In the genomic region with DNA sequence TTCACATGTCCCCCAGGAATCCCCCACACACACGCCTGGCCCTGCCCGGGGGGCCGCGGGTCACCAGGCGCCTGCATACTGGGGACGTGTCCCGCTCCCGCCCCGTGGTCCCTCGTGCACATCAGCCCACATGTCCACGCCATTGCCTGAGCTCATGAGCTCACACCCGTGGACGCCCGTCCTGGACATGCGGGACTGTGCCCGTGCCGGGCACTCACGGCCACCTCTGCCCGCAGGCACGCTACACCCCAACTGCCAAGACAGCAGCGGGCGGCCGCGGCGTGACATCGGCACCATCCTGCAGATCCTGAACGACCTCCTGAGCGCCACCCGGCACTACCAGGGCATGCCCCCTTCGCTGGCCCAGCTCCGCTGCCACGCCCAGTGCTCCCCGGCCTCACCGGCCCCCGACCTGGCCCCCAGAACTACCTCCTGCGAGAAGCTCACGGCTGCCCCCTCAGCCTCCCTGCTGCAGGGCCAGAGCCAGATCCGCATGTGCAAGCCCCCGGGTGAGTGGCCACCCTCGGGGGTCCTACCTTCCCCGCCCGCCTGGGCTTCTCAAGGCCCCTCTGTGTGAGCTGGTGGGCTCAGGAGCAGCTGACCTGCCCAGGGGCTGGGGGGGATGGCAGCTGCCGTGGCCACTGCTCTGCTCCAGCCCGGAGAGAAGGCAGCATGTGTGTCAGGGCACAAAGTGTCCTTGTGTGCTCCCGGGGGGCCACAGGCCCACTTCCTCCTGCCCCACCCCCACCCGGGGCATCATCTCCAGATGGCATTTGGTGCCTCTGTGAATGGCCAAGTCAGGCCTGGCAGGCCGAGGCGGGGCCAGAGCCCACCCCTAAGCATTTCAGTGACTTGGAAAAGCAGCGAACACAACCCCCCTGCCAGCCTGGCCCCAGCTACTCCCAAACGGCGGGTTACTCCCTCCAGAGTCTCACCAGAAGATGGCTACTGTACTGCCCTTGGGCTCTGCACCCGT, we compare ENCODE assay signal across 1 cellular context.
TF ChIP-seq lines count a peak whose summit lies in the region.

No MANE protein-coding gene starts in this region.

TF ChIP-seq in K562, 482 proteins besides CTCF, POLR2A, EP300 and RAD21 (continues in another document):
- no peak for TF ChIP-seq PRMT5 (CRISPR knock-in tag; IDR thresholded peaks at IDR 0.05)
- no peak for TF ChIP-seq NUFIP1 (IDR thresholded peaks at IDR 0.05; ENCODE audit: partially characterized antibody)
- TF ChIP-seq NR2F6 (CRISPR knock-in tag; IDR thresholded peaks at IDR 0.05) = no peak
- TF ChIP-seq ETS2 (tag; IDR thresholded peaks at IDR 0.05; ENCODE audit: borderline replicate concordance, poor library complexity, severe bottlenecking) = no peak
- no peak for TF ChIP-seq NRF1 (conservative IDR thresholded peaks at IDR 0.05 in 1 of 2, IDR thresholded peaks at IDR 0.05 in 1 of 2)
- TF ChIP-seq ZNF263 (CRISPR knock-in tag; IDR thresholded peaks at IDR 0.05; ENCODE audit: borderline replicate concordance) = no peak
- TF ChIP-seq HNRNPL (IDR thresholded peaks at IDR 0.05; ENCODE audit: low read depth, low read length) = peak; percentile 71; the same call in 1 of the 2 replicates
- no peak for TF ChIP-seq GTF2F1 (IDR thresholded peaks at IDR 0.05; ENCODE audit: low read depth, low read length)
- no peak for TF ChIP-seq ZNF282 (CRISPR knock-in tag; IDR thresholded peaks at IDR 0.05)
- TF ChIP-seq RBFOX2 (IDR thresholded peaks at IDR 0.05; ENCODE audit: low read depth, low read length) = peak; percentile 67
- TF ChIP-seq POLR3G (IDR thresholded peaks at IDR 0.05; ENCODE audit: extremely low read depth, insufficient read length, insufficient replicate concordance) = no peak
- TF ChIP-seq ZNF583 (CRISPR knock-in tag; IDR thresholded peaks at IDR 0.05) = no peak
- TF ChIP-seq THRB (CRISPR knock-in tag; conservative IDR thresholded peaks at IDR 0.05) = no peak
- TF ChIP-seq U2AF1 (optimal IDR thresholded peaks at IDR 0.05; ENCODE audit: low read depth, low read length) = no peak
- TF ChIP-seq, protein P1, sequence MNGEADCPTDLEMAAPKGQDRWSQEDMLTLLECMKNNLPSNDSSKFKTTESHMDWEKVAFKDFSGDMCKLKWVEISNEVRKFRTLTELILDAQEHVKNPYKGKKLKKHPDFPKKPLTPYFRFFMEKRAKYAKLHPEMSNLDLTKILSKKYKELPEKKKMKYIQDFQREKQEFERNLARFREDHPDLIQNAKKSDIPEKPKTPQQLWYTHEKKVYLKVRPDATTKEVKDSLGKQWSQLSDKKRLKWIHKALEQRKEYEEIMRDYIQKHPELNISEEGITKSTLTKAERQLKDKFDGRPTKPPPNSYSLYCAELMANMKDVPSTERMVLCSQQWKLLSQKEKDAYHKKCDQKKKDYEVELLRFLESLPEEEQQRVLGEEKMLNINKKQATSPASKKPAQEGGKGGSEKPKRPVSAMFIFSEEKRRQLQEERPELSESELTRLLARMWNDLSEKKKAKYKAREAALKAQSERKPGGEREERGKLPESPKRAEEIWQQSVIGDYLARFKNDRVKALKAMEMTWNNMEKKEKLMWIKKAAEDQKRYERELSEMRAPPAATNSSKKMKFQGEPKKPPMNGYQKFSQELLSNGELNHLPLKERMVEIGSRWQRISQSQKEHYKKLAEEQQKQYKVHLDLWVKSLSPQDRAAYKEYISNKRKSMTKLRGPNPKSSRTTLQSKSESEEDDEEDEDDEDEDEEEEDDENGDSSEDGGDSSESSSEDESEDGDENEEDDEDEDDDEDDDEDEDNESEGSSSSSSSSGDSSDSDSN (IDR thresholded peaks at IDR 0.05; ENCODE audit: borderline replicate concordance in 1 of 2, low read depth in 2 of 2, low read length in 2 of 2) = no peak
- no peak for TF ChIP-seq ZBTB34 (CRISPR knock-in tag; IDR thresholded peaks at IDR 0.05)
- TF ChIP-seq ZNF232 (CRISPR knock-in tag; IDR thresholded peaks at IDR 0.05) = no peak
- peak; percentile 9; the same call in 1 of the 2 replicates for TF ChIP-seq SLC30A9 (CRISPR knock-in tag; IDR thresholded peaks at IDR 0.05)
- no peak for TF ChIP-seq ARID3A (IDR thresholded peaks at IDR 0.05; ENCODE audit: borderline replicate concordance, low read depth, low read length)
- no peak for TF ChIP-seq SNRNP70 (optimal IDR thresholded peaks at IDR 0.05; ENCODE audit: low read depth, low read length)
- TF ChIP-seq POLR2G (IDR thresholded peaks at IDR 0.05; ENCODE audit: low read depth, low read length) = peak; percentile 67
- no peak for TF ChIP-seq NFE2L1 (tag; IDR thresholded peaks at IDR 0.05; ENCODE audit: borderline replicate concordance, low read depth)
- no peak for TF ChIP-seq ZNF224 (CRISPR knock-in tag; IDR thresholded peaks at IDR 0.05)
- no peak for TF ChIP-seq KAT7 (CRISPR knock-in tag; IDR thresholded peaks at IDR 0.05; ENCODE audit: borderline replicate concordance)
- no peak for TF ChIP-seq GATAD2B (IDR thresholded peaks at IDR 0.05; ENCODE audit: borderline replicate concordance)
- no peak for TF ChIP-seq HSF4 (CRISPR knock-in tag; IDR thresholded peaks at IDR 0.05; ENCODE audit: borderline replicate concordance)
- TF ChIP-seq GTF2E2 (tag; IDR thresholded peaks at IDR 0.05) = no peak
- TF ChIP-seq ETV1 (tag; conservative IDR thresholded peaks at IDR 0.05; ENCODE audit: low read depth) = no peak
- TF ChIP-seq, protein P2, sequence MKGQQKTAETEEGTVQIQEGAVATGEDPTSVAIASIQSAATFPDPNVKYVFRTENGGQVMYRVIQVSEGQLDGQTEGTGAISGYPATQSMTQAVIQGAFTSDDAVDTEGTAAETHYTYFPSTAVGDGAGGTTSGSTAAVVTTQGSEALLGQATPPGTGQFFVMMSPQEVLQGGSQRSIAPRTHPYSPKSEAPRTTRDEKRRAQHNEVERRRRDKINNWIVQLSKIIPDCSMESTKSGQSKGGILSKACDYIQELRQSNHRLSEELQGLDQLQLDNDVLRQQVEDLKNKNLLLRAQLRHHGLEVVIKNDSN (CRISPR knock-in tag; IDR thresholded peaks at IDR 0.05) = no peak
- TF ChIP-seq PML (IDR thresholded peaks at IDR 0.05; ENCODE audit: low read length) = peak; percentile 11; the same call in 1 of the 2 replicates
- TF ChIP-seq FOXK2 (conservative IDR thresholded peaks at IDR 0.05 in 1 of 2, IDR thresholded peaks at IDR 0.05 in 1 of 2; ENCODE audit: low read depth in 2 of 2) = no peak
- no peak for TF ChIP-seq PREB (CRISPR knock-in tag; IDR thresholded peaks at IDR 0.05)
- no peak for TF ChIP-seq MXI1 (IDR thresholded peaks at IDR 0.05; ENCODE audit: low read depth, low read length)
- TF ChIP-seq GMEB1 (CRISPR knock-in tag; IDR thresholded peaks at IDR 0.05) = no peak
- TF ChIP-seq, protein P3, sequence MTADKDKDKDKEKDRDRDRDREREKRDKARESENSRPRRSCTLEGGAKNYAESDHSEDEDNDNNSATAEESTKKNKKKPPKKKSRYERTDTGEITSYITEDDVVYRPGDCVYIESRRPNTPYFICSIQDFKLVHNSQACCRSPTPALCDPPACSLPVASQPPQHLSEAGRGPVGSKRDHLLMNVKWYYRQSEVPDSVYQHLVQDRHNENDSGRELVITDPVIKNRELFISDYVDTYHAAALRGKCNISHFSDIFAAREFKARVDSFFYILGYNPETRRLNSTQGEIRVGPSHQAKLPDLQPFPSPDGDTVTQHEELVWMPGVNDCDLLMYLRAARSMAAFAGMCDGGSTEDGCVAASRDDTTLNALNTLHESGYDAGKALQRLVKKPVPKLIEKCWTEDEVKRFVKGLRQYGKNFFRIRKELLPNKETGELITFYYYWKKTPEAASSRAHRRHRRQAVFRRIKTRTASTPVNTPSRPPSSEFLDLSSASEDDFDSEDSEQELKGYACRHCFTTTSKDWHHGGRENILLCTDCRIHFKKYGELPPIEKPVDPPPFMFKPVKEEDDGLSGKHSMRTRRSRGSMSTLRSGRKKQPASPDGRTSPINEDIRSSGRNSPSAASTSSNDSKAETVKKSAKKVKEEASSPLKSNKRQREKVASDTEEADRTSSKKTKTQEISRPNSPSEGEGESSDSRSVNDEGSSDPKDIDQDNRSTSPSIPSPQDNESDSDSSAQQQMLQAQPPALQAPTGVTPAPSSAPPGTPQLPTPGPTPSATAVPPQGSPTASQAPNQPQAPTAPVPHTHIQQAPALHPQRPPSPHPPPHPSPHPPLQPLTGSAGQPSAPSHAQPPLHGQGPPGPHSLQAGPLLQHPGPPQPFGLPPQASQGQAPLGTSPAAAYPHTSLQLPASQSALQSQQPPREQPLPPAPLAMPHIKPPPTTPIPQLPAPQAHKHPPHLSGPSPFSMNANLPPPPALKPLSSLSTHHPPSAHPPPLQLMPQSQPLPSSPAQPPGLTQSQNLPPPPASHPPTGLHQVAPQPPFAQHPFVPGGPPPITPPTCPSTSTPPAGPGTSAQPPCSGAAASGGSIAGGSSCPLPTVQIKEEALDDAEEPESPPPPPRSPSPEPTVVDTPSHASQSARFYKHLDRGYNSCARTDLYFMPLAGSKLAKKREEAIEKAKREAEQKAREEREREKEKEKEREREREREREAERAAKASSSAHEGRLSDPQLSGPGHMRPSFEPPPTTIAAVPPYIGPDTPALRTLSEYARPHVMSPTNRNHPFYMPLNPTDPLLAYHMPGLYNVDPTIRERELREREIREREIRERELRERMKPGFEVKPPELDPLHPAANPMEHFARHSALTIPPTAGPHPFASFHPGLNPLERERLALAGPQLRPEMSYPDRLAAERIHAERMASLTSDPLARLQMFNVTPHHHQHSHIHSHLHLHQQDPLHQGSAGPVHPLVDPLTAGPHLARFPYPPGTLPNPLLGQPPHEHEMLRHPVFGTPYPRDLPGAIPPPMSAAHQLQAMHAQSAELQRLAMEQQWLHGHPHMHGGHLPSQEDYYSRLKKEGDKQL (CRISPR knock-in tag; IDR thresholded peaks at IDR 0.05; ENCODE audit: borderline replicate concordance) = no peak
- no peak for TF ChIP-seq ZNF133 (CRISPR knock-in tag; IDR thresholded peaks at IDR 0.05)
- 0 out of 2 replicates have a peak, but pooled peaks have one; percentile 9 for TF ChIP-seq POLR2AphosphoS5 (IDR thresholded peaks at IDR 0.05; ENCODE audit: control insufficient read depth, insufficient read depth, low read depth, low read length)
- TF ChIP-seq ZNF124 (CRISPR knock-in tag; IDR thresholded peaks at IDR 0.05) = 0 out of 2 replicates have a peak, but pooled peaks have one; percentile 13
- TF ChIP-seq FOXM1 (IDR thresholded peaks at IDR 0.05; ENCODE audit: low read depth) = no peak
- TF ChIP-seq FOXM1 (CRISPR knock-in tag; IDR thresholded peaks at IDR 0.05; ENCODE audit: low read depth) = no peak
- TF ChIP-seq STAG1 (CRISPR knock-in tag; IDR thresholded peaks at IDR 0.05; ENCODE audit: borderline replicate concordance) = no peak
- no peak for TF ChIP-seq ZNF668 (CRISPR knock-in tag; IDR thresholded peaks at IDR 0.05)
- TF ChIP-seq SPI1 (IDR thresholded peaks at IDR 0.05; ENCODE audit: borderline replicate concordance, low read depth, low read length) = no peak
- no peak for TF ChIP-seq PTRF (tag; IDR thresholded peaks at IDR 0.05)
- TF ChIP-seq HDAC1 (IDR thresholded peaks at IDR 0.05) = no peak
- TF ChIP-seq SAFB (IDR thresholded peaks at IDR 0.05; ENCODE audit: borderline replicate concordance, low read depth, low read length) = no peak
- no peak for TF ChIP-seq U2AF2 (optimal IDR thresholded peaks at IDR 0.05; ENCODE audit: low read depth, low read length)
- TF ChIP-seq PCBP1 (IDR thresholded peaks at IDR 0.05; ENCODE audit: low read depth, low read length, poor library complexity, severe bottlenecking) = peak; percentile 10
- TF ChIP-seq NFIC (IDR thresholded peaks at IDR 0.05) = no peak
- TF ChIP-seq IRF2 (CRISPR knock-in tag; IDR thresholded peaks at IDR 0.05) = no peak
